Comparison of ENCODE assay signal across 20 cellular contexts in genomic region chr12:82596484-82596883, GRCh38.
A peak's percentile ranks its signal among the peaks of the same experiment; 100 is the strongest.
DNase-seq lines count a peak whose midpoint lies in the region; ATAC-seq and TF ChIP-seq lines count a peak whose summit lies in the region.
"Had no signal": no experiment of that assay in that cellular context is flagged by ENCODE, and none has a peak within 500 bp of the region (broad histone marks: within the 10 kb centered on the region; RNA-seq: fewer than 3 reads in every experiment).

No MANE protein-coding gene starts in this region.

- no peak for TF ChIP-seq POLR2A in thyroid gland (IDR thresholded peaks at IDR 0.05)

- CTCF ChIA-PET in WTC11 (lab: Charles Lee): no interaction called here

- H3K27me3 ChIP-seq in thyroid gland (no peaks in the 10 kb centered on the region), hepatocyte (no peaks in the 10 kb centered on the region)
- H3K27me3 ChIP-seq: stomach had no signal

- no peaks in the 10 kb centered on the region for H4K20me1 ChIP-seq in hepatocyte (ENCODE audit: insufficient read depth, poor library complexity, severe bottlenecking)

- no peak overlapping the region for H3K4me3 Mint-ChIP-seq in WTC11
- H3K4me3 Mint-ChIP-seq: activated naive CD8-positive, alpha-beta T cell treated with anti-CD3 and anti-CD28 coated beads for 36 hours; mesothelial cell of epicardium; natural killer cell had no signal

- H3K4me1 Mint-ChIP-seq in WTC11: no peaks in the 10 kb centered on the region
- H3K4me1 Mint-ChIP-seq: activated naive CD8-positive, alpha-beta T cell treated with anti-CD3 and anti-CD28 coated beads for 36 hours; natural killer cell had no signal

- H2AFZ ChIP-seq in hepatocyte: no peak overlapping the region

- no peak overlapping the region for H3K27ac ChIP-seq in thyroid gland
- H3K27ac ChIP-seq in hepatocyte: no peak overlapping the region
- H3K27ac ChIP-seq: epithelial cell of prostate, stomach had no signal

- no peak overlapping the region for H3K4me2 ChIP-seq in hepatocyte

- peaks cover 4% of the 10 kb centered on the region; the same call in 1 of the 2 replicates for H3K9me3 Mint-ChIP-seq in WTC11

- WGBS in thyroid gland, 2 donors: 38% methylated on average over 1 of the region's 1 CpG
- 79% methylated on average over 1 of the region's 1 CpG for WGBS in hepatocyte (ENCODE audit: low lambda C conversion rate, missing lambda C conversion rate)

- no peak overlapping the region for H3K27ac Mint-ChIP-seq in WTC11
- H3K27ac Mint-ChIP-seq: activated naive CD8-positive, alpha-beta T cell treated with anti-CD3 and anti-CD28 coated beads for 36 hours; mesothelial cell of epicardium; natural killer cell had no signal

- no peaks in the 10 kb centered on the region for H3K79me2 ChIP-seq in hepatocyte

- H3K4me1 ChIP-seq in thyroid gland (peaks cover 0 to 5% of the 10 kb centered on the region in 2 donors), hepatocyte (ENCODE audit: insufficient read depth) (no peaks in the 10 kb centered on the region)
- H3K4me1 ChIP-seq: stomach had no signal

- no peaks in the 10 kb centered on the region for H3K9me2 ChIP-seq in hepatocyte (replicated peaks; ENCODE audit: insufficient read depth)

- H3K36me3 ChIP-seq in thyroid gland (no peaks in the 10 kb centered on the region), hepatocyte (replicated peaks; ENCODE audit: insufficient read depth, low read depth) (no peaks in the 10 kb centered on the region)
- H3K36me3 ChIP-seq: stomach had no signal

- POLR2A ChIA-PET in WTC11 (lab: Charles Lee): no interaction called here

- H3K9me3 ChIP-seq in thyroid gland (no peaks in the 10 kb centered on the region), hepatocyte (ENCODE audit: low read depth) (no peaks in the 10 kb centered on the region)
- H3K9me3 ChIP-seq: stomach had no signal

- no peaks in the 10 kb centered on the region; the same call in 1 of the 2 replicates for H3K27me3 Mint-ChIP-seq in WTC11 (ENCODE audit: low read depth)
- H3K27me3 Mint-ChIP-seq: activated naive CD8-positive, alpha-beta T cell treated with anti-CD3 and anti-CD28 coated beads for 36 hours had no signal

- H3K4me3 ChIP-seq in thyroid gland (replicated peaks in 1 of 3) (no peak overlapping the region), hepatocyte (no peak overlapping the region)
- H3K4me3 ChIP-seq: stomach had no signal

- TF ChIP-seq CTCF in thyroid gland (IDR thresholded peaks at IDR 0.05) (no peak), hepatocyte (IDR thresholded peaks at IDR 0.05; ENCODE audit: poor library complexity) (no peak), WTC11 (IDR thresholded peaks at IDR 0.05) (no peak)

- intact Hi-C loops in thyroid gland (cut with DNase I): no loop called here

- DNase-seq in NCI-H1436 (lab: John Stamatoyannopoulos, UW) (peak; percentile 10), NCI-H1436 treated with DMSO at 0.1 percent for 48 hours (lab: John Stamatoyannopoulos, UW) (no peak), NCI-H1930 (lab: John Stamatoyannopoulos, UW) (peak; percentile 42 to 76), NCI-H69 (lab: John Stamatoyannopoulos, UW) (peak; percentile 86), thyroid gland (peak; percentile 14 to 21), hepatocyte (ENCODE audit: low spot score) (no peak), WTC11 (ENCODE audit: low spot score) (no peak), DMS79 treated with DMSO at 0.1 percent for 48 hours (lab: John Stamatoyannopoulos, UW) (no peak)
- DNase-seq: activated CD4-positive, alpha-beta T cell treated with anti-CD3 and anti-CD28 coated beads, Interleukin-2, amount 50 U/mL, for 4 hours; activated CD8-positive, alpha-beta memory T cell treated with anti-CD3 and anti-CD28 coated beads, Interleukin-2, amount 50 U/mL, for 48 hours; activated naive CD8-positive, alpha-beta T cell treated with anti-CD3 and anti-CD28 coated beads for 36 hours; AML-193; H7; left ventricle myocardium superior; natural killer cell; stimulated activated CD4-positive, alpha-beta T cell treated with anti-CD3 and anti-CD28 coated beads, Interleukin-12 subunit alpha, Interleukin-12 subunit beta, amount 100 ng/mL, for 4 hours; stomach; trophoblast cell had no signal

- H3K36me3 Mint-ChIP-seq in WTC11: no peaks in the 10 kb centered on the region
- H3K36me3 Mint-ChIP-seq: activated naive CD8-positive, alpha-beta T cell treated with anti-CD3 and anti-CD28 coated beads for 36 hours; mesothelial cell of epicardium; natural killer cell had no signal

- no peak for ATAC-seq in WTC11
- ATAC-seq: left ventricle myocardium superior, natural killer cell had no signal

TF ChIP-seq in WTC11, 78 proteins besides CTCF, POLR2A, EP300 and RAD21:
- no peak for TF ChIP-seq NR3C1 (CRISPR knock-in tag; conservative IDR thresholded peaks at IDR 0.05; ENCODE audit: low read depth)
- no peak for TF ChIP-seq ERG (CRISPR knock-in tag; IDR thresholded peaks at IDR 0.05)
- TF ChIP-seq OVOL2 (CRISPR knock-in tag; IDR thresholded peaks at IDR 0.05; ENCODE audit: borderline replicate concordance): no peak
- TF ChIP-seq ZNF532 (CRISPR knock-in tag; IDR thresholded peaks at IDR 0.05; ENCODE audit: borderline replicate concordance): no peak
- TF ChIP-seq ATF2 (CRISPR knock-in tag; IDR thresholded peaks at IDR 0.05; ENCODE audit: borderline replicate concordance, low read depth): no peak
- TF ChIP-seq ATF3 (CRISPR knock-in tag; conservative IDR thresholded peaks at IDR 0.05): no peak
- no peak for TF ChIP-seq NR1H2 (CRISPR knock-in tag; IDR thresholded peaks at IDR 0.05)
- no peak for TF ChIP-seq ZNF121 (CRISPR knock-in tag; IDR thresholded peaks at IDR 0.05)
- no peak for TF ChIP-seq NFYB (CRISPR knock-in tag; conservative IDR thresholded peaks at IDR 0.05; ENCODE audit: low read depth)
- TF ChIP-seq JUN (CRISPR knock-in tag; IDR thresholded peaks at IDR 0.05): no peak
- TF ChIP-seq RELA (CRISPR knock-in tag; IDR thresholded peaks at IDR 0.05; ENCODE audit: borderline replicate concordance): no peak
- TF ChIP-seq SP1 (CRISPR knock-in tag; conservative IDR thresholded peaks at IDR 0.05): no peak
- no peak for TF ChIP-seq CDX4 (CRISPR knock-in tag; IDR thresholded peaks at IDR 0.05; ENCODE audit: borderline replicate concordance)

Comparison
In these comparisons a context has a peak if more than half of its experiments do, and no peak if none do; other contexts are left out.
1. DNase-seq: peak in NCI-H1436 (single experiment), NCI-H1930 (2 of 2), NCI-H69 (single experiment) and thyroid gland (2 of 2); none in NCI-H1436 treated with DMSO at 0.1 percent for 48 hours (single experiment), hepatocyte (single experiment), WTC11 (single experiment) and DMS79 treated with DMSO at 0.1 percent for 48 hours (single experiment).